10 cellular contexts compared by ENCODE assay signal in genomic region chr1:193418745-193419058, GRCh38.
A peak's percentile ranks its signal among the peaks of the same experiment; 100 is the strongest.
DNase-seq lines count a peak whose midpoint lies in the region; ATAC-seq lines count a peak whose summit lies in the region.
"Had no signal": no experiment of that assay in that cellular context is flagged by ENCODE, and none has a peak within 500 bp of the region (broad histone marks: within the 10 kb centered on the region; RNA-seq: fewer than 3 reads in every experiment).

No MANE protein-coding gene starts in this region.

- peak overlapping the region; percentile 12 to 64 (median 45) for H3K9ac ChIP-seq in subcutaneous abdominal adipose tissue (ENCODE audit: low read length in 5 of 5)

- H3K9me3 ChIP-seq in subcutaneous abdominal adipose tissue (ENCODE audit: control insufficient read depth in 5 of 5, low read length in 5 of 5), result no peaks in the 10 kb centered on the region

- peak overlapping the region; percentile 47 to 80 (median 64) for H3K4me3 ChIP-seq in subcutaneous abdominal adipose tissue (ENCODE audit: low read depth in 1 of 5, low read length in 5 of 5)

- H3K9me3 Mint-ChIP-seq in activated CD4-positive, alpha-beta T cell treated with anti-CD3 and anti-CD28 coated beads for 36 hours (ENCODE audit: low read depth), result no peaks in the 10 kb centered on the region
- no peaks in the 10 kb centered on the region for H3K9me3 Mint-ChIP-seq in activated T-helper 17 cell treated with anti-CD3 and anti-CD28 coated beads, Interleukin-2, amount 50 U/mL, for 72 hours
- H3K9me3 Mint-ChIP-seq: type B pancreatic cell had no signal

- intact Hi-C loops in activated CD4-positive, alpha-beta T cell treated with anti-CD3 and anti-CD28 coated beads for 36 hours (cut with DNase I, micrococcal nuclease), result loop anchor here (2.0 to 5.0 kb wide), 4 partner anchors 40 to 284 kb away; no protein-coding TSS in a partner anchor

- no peaks in the 10 kb centered on the region for H3K36me3 ChIP-seq in subcutaneous abdominal adipose tissue (ENCODE audit: control insufficient read depth in 5 of 5, insufficient read depth in 5 of 5, low read length in 5 of 5)

- no peaks in the 10 kb centered on the region for H3K27me3 ChIP-seq in subcutaneous abdominal adipose tissue (ENCODE audit: control insufficient read depth in 5 of 5, insufficient read depth in 4 of 5, low read length in 5 of 5)

- POLR2A ChIA-PET in activated CD4-positive, alpha-beta T cell treated with anti-CD3 and anti-CD28 coated beads for 36 hours (lab: Charles Lee), result no interaction called here

- peak; percentile 24 for ATAC-seq in activated CD4-positive, alpha-beta T cell treated with anti-CD3 and anti-CD28 coated beads for 36 hours
- no peak for ATAC-seq in activated T-helper 17 cell treated with anti-CD3 and anti-CD28 coated beads, Interleukin-2, amount 50 U/mL, for 72 hours (replicated peaks)
- peak; percentile 66 for ATAC-seq in left lobe of liver
- no peak for ATAC-seq in HG03196 (IDR thresholded peaks at IDR 0.05; ENCODE audit: unreplicated experiment)
- ATAC-seq: HCT116 had no signal

- no peaks in the 10 kb centered on the region for H3K27me3 Mint-ChIP-seq in activated CD4-positive, alpha-beta T cell treated with anti-CD3 and anti-CD28 coated beads for 36 hours
- H3K27me3 Mint-ChIP-seq in activated T-helper 17 cell treated with anti-CD3 and anti-CD28 coated beads, Interleukin-2, amount 50 U/mL, for 72 hours, result no peaks in the 10 kb centered on the region
- H3K27me3 Mint-ChIP-seq: type B pancreatic cell had no signal

- H3K36me3 Mint-ChIP-seq in activated CD4-positive, alpha-beta T cell treated with anti-CD3 and anti-CD28 coated beads for 36 hours (ENCODE audit: low read depth), result no peaks in the 10 kb centered on the region
- H3K36me3 Mint-ChIP-seq in activated T-helper 17 cell treated with anti-CD3 and anti-CD28 coated beads, Interleukin-2, amount 50 U/mL, for 72 hours (ENCODE audit: low read depth), result no peaks in the 10 kb centered on the region
- H3K36me3 Mint-ChIP-seq: type B pancreatic cell had no signal

- H3K27ac Mint-ChIP-seq in activated CD4-positive, alpha-beta T cell treated with anti-CD3 and anti-CD28 coated beads for 36 hours, result no peak overlapping the region
- peak overlapping the region; percentile 71 for H3K27ac Mint-ChIP-seq in activated T-helper 17 cell treated with anti-CD3 and anti-CD28 coated beads, Interleukin-2, amount 50 U/mL, for 72 hours
- H3K27ac Mint-ChIP-seq: type B pancreatic cell had no signal

- H3K27ac ChIP-seq in subcutaneous abdominal adipose tissue (ENCODE audit: low read depth, low read length), result no peak overlapping the region

- peak overlapping the region; percentile 59 for H3K4me3 Mint-ChIP-seq in activated CD4-positive, alpha-beta T cell treated with anti-CD3 and anti-CD28 coated beads for 36 hours
- H3K4me3 Mint-ChIP-seq in activated T-helper 17 cell treated with anti-CD3 and anti-CD28 coated beads, Interleukin-2, amount 50 U/mL, for 72 hours, result peak overlapping the region; percentile 72
- H3K4me3 Mint-ChIP-seq: type B pancreatic cell had no signal

- H3K4me1 ChIP-seq in subcutaneous abdominal adipose tissue (ENCODE audit: control insufficient read depth in 5 of 5, insufficient read depth in 5 of 5, low read length in 5 of 5), result peaks cover 0 to 11% (median 5%) of the 10 kb centered on the region in 5 donors

- CTCF ChIA-PET in activated CD4-positive, alpha-beta T cell treated with anti-CD3 and anti-CD28 coated beads for 36 hours (lab: Charles Lee), result no interaction called here

- no peak for DNase-seq in activated CD4-positive, alpha-beta T cell treated with anti-CD3 and anti-CD28 coated beads for 36 hours
- no peak for DNase-seq in activated CD4-positive, alpha-beta T cell treated with anti-CD3 and anti-CD28 coated beads for 4 hours
- DNase-seq in left lobe of liver (ENCODE audit: low spot score), result no peak
- no peak for DNase-seq in GM03348 (ENCODE audit: low spot score)
- DNase-seq in dermis blood vessel endothelial cell, result no peak

- H3K4me1 Mint-ChIP-seq in activated CD4-positive, alpha-beta T cell treated with anti-CD3 and anti-CD28 coated beads for 36 hours, result peaks cover 40% of the 10 kb centered on the region
- H3K4me1 Mint-ChIP-seq in activated T-helper 17 cell treated with anti-CD3 and anti-CD28 coated beads, Interleukin-2, amount 50 U/mL, for 72 hours, result peaks cover 44% of the 10 kb centered on the region

Comparison
In these comparisons a context has a peak if more than half of its experiments do, and no peak if none do; other contexts are left out.
1. ATAC-seq: peak in activated CD4-positive, alpha-beta T cell treated with anti-CD3 and anti-CD28 coated beads for 36 hours (single experiment) and left lobe of liver (single experiment); none in activated T-helper 17 cell treated with anti-CD3 and anti-CD28 coated beads, Interleukin-2, amount 50 U/mL, for 72 hours (single experiment) and HG03196 (single experiment).